Comparison of ENCODE assay signal across 2 cellular contexts in the genomic region with DNA sequence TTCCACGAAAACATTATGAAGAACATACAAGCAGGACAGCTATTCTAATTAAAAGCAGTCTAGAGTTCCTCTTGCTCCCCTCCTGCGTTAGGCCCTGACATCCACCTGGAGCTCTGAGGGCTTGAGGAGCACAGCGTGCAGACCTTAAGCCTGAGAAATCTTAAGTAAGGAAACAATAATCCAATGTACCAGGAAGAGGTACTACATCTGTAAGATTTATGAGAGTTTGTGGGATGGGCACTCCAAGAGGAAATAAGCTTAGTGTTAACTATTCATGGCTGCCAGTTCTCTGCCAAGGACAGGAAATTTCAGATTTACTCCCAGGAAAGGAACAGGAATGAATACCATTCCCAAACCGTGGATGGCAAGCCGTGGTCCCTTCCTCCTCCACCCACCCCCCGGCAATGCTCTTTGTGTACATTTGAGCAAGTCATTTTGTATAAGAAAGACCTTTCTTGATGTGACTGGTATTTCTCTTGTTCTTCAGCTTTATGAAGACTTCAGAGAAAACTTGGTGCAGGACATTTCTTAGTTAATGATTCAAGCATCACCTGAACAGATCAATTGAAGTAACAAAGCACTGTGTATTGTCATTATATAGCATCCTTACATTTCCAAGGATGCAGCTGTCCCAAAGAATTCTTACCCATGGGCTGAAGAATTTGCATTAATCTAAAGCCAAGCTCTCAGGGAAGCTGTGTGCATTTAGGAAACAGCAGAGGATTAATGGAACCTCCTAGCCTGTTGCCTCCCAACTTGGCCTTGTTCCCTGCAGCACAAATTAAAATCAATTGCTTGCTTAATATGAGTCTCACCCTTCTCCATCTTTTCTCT.
TF ChIP-seq lines count a peak whose summit lies in the region.

No MANE protein-coding gene starts in this region.

TF ChIP-seq in SK-N-SH treated with all-trans-retinoic acid at 6 μM for 48 hours, 23 proteins besides CTCF, POLR2A, EP300 and RAD21 (continued from another document and continues in another):
- TF ChIP-seq, protein P1, sequence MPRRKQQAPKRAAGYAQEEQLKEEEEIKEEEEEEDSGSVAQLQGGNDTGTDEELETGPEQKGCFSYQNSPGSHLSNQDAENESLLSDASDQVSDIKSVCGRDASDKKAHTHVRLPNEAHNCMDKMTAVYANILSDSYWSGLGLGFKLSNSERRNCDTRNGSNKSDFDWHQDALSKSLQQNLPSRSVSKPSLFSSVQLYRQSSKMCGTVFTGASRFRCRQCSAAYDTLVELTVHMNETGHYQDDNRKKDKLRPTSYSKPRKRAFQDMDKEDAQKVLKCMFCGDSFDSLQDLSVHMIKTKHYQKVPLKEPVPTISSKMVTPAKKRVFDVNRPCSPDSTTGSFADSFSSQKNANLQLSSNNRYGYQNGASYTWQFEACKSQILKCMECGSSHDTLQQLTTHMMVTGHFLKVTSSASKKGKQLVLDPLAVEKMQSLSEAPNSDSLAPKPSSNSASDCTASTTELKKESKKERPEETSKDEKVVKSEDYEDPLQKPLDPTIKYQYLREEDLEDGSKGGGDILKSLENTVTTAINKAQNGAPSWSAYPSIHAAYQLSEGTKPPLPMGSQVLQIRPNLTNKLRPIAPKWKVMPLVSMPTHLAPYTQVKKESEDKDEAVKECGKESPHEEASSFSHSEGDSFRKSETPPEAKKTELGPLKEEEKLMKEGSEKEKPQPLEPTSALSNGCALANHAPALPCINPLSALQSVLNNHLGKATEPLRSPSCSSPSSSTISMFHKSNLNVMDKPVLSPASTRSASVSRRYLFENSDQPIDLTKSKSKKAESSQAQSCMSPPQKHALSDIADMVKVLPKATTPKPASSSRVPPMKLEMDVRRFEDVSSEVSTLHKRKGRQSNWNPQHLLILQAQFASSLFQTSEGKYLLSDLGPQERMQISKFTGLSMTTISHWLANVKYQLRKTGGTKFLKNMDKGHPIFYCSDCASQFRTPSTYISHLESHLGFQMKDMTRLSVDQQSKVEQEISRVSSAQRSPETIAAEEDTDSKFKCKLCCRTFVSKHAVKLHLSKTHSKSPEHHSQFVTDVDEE (CRISPR knock-in tag; IDR thresholded peaks at IDR 0.05), result no peak
- TF ChIP-seq ZNF565 (CRISPR knock-in tag; conservative IDR thresholded peaks at IDR 0.05; ENCODE audit: low read depth) (no peak), RARB (CRISPR knock-in tag; IDR thresholded peaks at IDR 0.05) (no peak), BACH2 (CRISPR knock-in tag; IDR thresholded peaks at IDR 0.05; ENCODE audit: borderline replicate concordance) (no peak), ARNTL (CRISPR knock-in tag; IDR thresholded peaks at IDR 0.05; ENCODE audit: borderline replicate concordance, low read depth) (no peak), SNAI2 (CRISPR knock-in tag; IDR thresholded peaks at IDR 0.05) (no peak), ZFP3 (CRISPR knock-in tag; IDR thresholded peaks at IDR 0.05) (no peak), OSR1 (CRISPR knock-in tag; IDR thresholded peaks at IDR 0.05) (no peak), TOX (CRISPR knock-in tag; IDR thresholded peaks at IDR 0.05; ENCODE audit: borderline replicate concordance) (no peak), TCF4 (CRISPR knock-in tag; IDR thresholded peaks at IDR 0.05; ENCODE audit: borderline replicate concordance) (no peak), ZNF70 (CRISPR knock-in tag; IDR thresholded peaks at IDR 0.05) (no peak)
- TF ChIP-seq, protein P2, sequence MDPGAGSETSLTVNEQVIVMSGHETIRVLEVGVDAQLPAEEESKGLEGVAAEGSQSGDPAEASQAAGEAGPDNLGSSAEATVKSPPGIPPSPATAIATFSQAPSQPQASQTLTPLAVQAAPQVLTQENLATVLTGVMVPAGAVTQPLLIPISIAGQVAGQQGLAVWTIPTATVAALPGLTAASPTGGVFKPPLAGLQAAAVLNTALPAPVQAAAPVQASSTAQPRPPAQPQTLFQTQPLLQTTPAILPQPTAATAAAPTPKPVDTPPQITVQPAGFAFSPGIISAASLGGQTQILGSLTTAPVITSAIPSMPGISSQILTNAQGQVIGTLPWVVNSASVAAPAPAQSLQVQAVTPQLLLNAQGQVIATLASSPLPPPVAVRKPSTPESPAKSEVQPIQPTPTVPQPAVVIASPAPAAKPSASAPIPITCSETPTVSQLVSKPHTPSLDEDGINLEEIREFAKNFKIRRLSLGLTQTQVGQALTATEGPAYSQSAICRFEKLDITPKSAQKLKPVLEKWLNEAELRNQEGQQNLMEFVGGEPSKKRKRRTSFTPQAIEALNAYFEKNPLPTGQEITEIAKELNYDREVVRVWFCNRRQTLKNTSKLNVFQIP (CRISPR knock-in tag; IDR thresholded peaks at IDR 0.05; ENCODE audit: borderline replicate concordance, low read depth), result no peak
- TF ChIP-seq, protein P3, sequence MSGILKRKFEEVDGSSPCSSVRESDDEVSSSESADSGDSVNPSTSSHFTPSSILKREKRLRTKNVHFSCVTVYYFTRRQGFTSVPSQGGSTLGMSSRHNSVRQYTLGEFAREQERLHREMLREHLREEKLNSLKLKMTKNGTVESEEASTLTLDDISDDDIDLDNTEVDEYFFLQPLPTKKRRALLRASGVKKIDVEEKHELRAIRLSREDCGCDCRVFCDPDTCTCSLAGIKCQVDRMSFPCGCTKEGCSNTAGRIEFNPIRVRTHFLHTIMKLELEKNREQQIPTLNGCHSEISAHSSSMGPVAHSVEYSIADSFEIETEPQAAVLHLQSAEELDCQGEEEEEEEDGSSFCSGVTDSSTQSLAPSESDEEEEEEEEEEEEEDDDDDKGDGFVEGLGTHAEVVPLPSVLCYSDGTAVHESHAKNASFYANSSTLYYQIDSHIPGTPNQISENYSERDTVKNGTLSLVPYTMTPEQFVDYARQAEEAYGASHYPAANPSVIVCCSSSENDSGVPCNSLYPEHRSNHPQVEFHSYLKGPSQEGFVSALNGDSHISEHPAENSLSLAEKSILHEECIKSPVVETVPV (CRISPR knock-in tag; IDR thresholded peaks at IDR 0.05), result no peak
- TF ChIP-seq, protein P4, sequence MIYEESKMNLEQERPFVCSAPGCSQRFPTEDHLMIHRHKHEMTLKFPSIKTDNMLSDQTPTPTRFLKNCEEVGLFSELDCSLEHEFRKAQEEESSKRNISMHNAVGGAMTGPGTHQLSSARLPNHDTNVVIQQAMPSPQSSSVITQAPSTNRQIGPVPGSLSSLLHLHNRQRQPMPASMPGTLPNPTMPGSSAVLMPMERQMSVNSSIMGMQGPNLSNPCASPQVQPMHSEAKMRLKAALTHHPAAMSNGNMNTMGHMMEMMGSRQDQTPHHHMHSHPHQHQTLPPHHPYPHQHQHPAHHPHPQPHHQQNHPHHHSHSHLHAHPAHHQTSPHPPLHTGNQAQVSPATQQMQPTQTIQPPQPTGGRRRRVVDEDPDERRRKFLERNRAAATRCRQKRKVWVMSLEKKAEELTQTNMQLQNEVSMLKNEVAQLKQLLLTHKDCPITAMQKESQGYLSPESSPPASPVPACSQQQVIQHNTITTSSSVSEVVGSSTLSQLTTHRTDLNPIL (CRISPR knock-in tag; IDR thresholded peaks at IDR 0.05; ENCODE audit: low read depth), result no peak
- TF ChIP-seq, protein P5, sequence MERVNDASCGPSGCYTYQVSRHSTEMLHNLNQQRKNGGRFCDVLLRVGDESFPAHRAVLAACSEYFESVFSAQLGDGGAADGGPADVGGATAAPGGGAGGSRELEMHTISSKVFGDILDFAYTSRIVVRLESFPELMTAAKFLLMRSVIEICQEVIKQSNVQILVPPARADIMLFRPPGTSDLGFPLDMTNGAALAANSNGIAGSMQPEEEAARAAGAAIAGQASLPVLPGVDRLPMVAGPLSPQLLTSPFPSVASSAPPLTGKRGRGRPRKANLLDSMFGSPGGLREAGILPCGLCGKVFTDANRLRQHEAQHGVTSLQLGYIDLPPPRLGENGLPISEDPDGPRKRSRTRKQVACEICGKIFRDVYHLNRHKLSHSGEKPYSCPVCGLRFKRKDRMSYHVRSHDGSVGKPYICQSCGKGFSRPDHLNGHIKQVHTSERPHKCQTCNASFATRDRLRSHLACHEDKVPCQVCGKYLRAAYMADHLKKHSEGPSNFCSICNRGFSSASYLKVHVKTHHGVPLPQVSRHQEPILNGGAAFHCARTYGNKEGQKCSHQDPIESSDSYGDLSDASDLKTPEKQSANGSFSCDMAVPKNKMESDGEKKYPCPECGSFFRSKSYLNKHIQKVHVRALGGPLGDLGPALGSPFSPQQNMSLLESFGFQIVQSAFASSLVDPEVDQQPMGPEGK (CRISPR knock-in tag; IDR thresholded peaks at IDR 0.05; ENCODE audit: borderline replicate concordance), result no peak

TF ChIP-seq in SK-N-SH, 30 proteins besides CTCF, POLR2A, EP300 and RAD21 (continued from another document):
- TF ChIP-seq GATA2 (CRISPR knock-in tag; IDR thresholded peaks at IDR 0.05), result no peak
- no peak for TF ChIP-seq FOXM1 (IDR thresholded peaks at IDR 0.05; ENCODE audit: low read depth)
- no peak for TF ChIP-seq EZH2phosphoT487 (IDR thresholded peaks at IDR 0.05; ENCODE audit: borderline replicate concordance, low read depth)
- TF ChIP-seq, protein P6, sequence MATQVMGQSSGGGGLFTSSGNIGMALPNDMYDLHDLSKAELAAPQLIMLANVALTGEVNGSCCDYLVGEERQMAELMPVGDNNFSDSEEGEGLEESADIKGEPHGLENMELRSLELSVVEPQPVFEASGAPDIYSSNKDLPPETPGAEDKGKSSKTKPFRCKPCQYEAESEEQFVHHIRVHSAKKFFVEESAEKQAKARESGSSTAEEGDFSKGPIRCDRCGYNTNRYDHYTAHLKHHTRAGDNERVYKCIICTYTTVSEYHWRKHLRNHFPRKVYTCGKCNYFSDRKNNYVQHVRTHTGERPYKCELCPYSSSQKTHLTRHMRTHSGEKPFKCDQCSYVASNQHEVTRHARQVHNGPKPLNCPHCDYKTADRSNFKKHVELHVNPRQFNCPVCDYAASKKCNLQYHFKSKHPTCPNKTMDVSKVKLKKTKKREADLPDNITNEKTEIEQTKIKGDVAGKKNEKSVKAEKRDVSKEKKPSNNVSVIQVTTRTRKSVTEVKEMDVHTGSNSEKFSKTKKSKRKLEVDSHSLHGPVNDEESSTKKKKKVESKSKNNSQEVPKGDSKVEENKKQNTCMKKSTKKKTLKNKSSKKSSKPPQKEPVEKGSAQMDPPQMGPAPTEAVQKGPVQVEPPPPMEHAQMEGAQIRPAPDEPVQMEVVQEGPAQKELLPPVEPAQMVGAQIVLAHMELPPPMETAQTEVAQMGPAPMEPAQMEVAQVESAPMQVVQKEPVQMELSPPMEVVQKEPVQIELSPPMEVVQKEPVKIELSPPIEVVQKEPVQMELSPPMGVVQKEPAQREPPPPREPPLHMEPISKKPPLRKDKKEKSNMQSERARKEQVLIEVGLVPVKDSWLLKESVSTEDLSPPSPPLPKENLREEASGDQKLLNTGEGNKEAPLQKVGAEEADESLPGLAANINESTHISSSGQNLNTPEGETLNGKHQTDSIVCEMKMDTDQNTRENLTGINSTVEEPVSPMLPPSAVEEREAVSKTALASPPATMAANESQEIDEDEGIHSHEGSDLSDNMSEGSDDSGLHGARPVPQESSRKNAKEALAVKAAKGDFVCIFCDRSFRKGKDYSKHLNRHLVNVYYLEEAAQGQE (IDR thresholded peaks at IDR 0.05; ENCODE audit: low read depth, low read length), result no peak
- TF ChIP-seq RCOR1 (IDR thresholded peaks at IDR 0.05; ENCODE audit: low read length), result no peak
- no peak for TF ChIP-seq MEF2A (IDR thresholded peaks at IDR 0.05; ENCODE audit: borderline replicate concordance, low read depth)
- TF ChIP-seq YY1 (IDR thresholded peaks at IDR 0.05; ENCODE audit: low read depth), result no peak
- TF ChIP-seq GABPA (IDR thresholded peaks at IDR 0.05; ENCODE audit: low read depth), result no peak
- TF ChIP-seq NRF1 (IDR thresholded peaks at IDR 0.05; ENCODE audit: low read depth, low read length), result no peak
